25 cellular contexts compared by ENCODE assay signal in genomic region chr16:14958323-14958600, GRCh38.
"Had no signal": no experiment of that assay in that cellular context is flagged by ENCODE, and none has a peak within 500 bp of the region (broad histone marks: within the 10 kb centered on the region; RNA-seq: fewer than 3 reads in every experiment).

No MANE protein-coding gene starts in this region.

- H3K4me3 ChIP-seq: SJSA1 had no signal

- H3K27ac ChIP-seq: KMS-11, SJSA1, WERI-Rb-1 had no signal

- DNase-seq: activated CD4-positive, alpha-beta memory T cell treated with anti-CD3 and anti-CD28 coated beads, Interleukin-2, amount 10 ng/mL, durations not matched to agents 7 days and 5 days; activated CD4-positive, alpha-beta T cell treated with anti-CD3 and anti-CD28 coated beads for 1 hour; activated CD4-positive, alpha-beta T cell treated with anti-CD3 and anti-CD28 coated beads for 48 hours; activated CD4-positive, CD25-positive, alpha-beta regulatory T cell; activated CD8-positive, alpha-beta memory T cell treated with anti-CD3 and anti-CD28 coated beads for 24 hours; activated CD8-positive, alpha-beta memory T cell treated with anti-CD3 and anti-CD28 coated beads, Interleukin-2, amount 10 ng/mL, durations not matched to agents 7 days and 5 days; activated CD8-positive, alpha-beta memory T cell treated with anti-CD3 and anti-CD28 coated beads, Interleukin-2, amount 50 U/mL, for 48 hours; activated effector memory CD4-positive, alpha-beta T cell treated with Interleukin-2 at 50 U/mL for 16 hours; activated naive CD4-positive, alpha-beta T cell treated with anti-CD3 and anti-CD28 coated beads, Interleukin-2, amount 10 ng/mL, durations not matched to agents 7 days and 5 days; activated naive CD8-positive, alpha-beta T cell treated with anti-CD3 and anti-CD28 coated beads, Interleukin-2, amount 50 U/mL, for 24 hours; activated T-cell treated with anti-CD3 and anti-CD28 coated beads, Interleukin-2, amount 50 U/mL, for 48 hours; cerebellar nuclear complex; NCI-H1105; NCI-H1417 treated with DMSO at 0.1 percent for 48 hours; NCI-H1694; NCI-H2081 treated with DMSO at 0.1 percent for 48 hours; NCI-H226; NCI-H446 treated with DMSO at 0.1 percent for 48 hours; NCI-H524; NK-92 treated with Interleukin-12 subunit alpha and Interleukin-12 subunit beta, amount 100 ng/mL, for 24 hours; SHP77 treated with DMSO at 0.1 percent for 48 hours; SK-N-SH; WERI-Rb-1 had no signal

- ATAC-seq: activated CD8-positive, alpha-beta memory T cell treated with anti-CD3 and anti-CD28 coated beads, Interleukin-2, amount 10 ng/mL, durations not matched to agents 7 days and 5 days; activated naive CD8-positive, alpha-beta T cell treated with anti-CD3 and anti-CD28 coated beads, Interleukin-2, amount 50 U/mL, for 24 hours had no signal
